8 cellular contexts compared by ENCODE assay signal in genomic region chr1:160997323-160998038, GRCh38. TPM values are rescaled to one million over a fixed set of nuclear protein-coding genes. Genes with fewer than 3 reads are reported as not detected.
A peak's percentile ranks its signal among the peaks of the same experiment; 100 is the strongest.
DNase-seq lines count a peak whose midpoint lies in the region; FAIRE-seq and TF ChIP-seq lines count a peak whose summit lies in the region.

No MANE protein-coding gene starts in this region.

- H3K18ac ChIP-seq in neuronal stem cell (ENCODE audit: low read length): no peak overlapping the region

- H4K8ac ChIP-seq in neuronal stem cell (ENCODE audit: low read depth, low read length): no peak overlapping the region

- no CpG with 5 or more reads among the region's 1 CpG for WGBS in neuronal stem cell (ENCODE audit: extremely low coverage in 2 of 2, insufficient read length in 2 of 2, insufficient replicate concordance in 1 of 2), 2 donors

- H3K79me2 ChIP-seq in OCI-LY3 (ENCODE audit: low read length): no peaks in the 10 kb centered on the region

- peak; percentile 56 for DNase-seq in AG10803 (ENCODE audit: low read depth)
- DNase-seq in GM19239 (ENCODE audit: insufficient read length, low spot score): peak; percentile 46
- peak; percentile 13 for DNase-seq in activated T-helper 9 cell treated with anti-CD3 and anti-CD28 coated beads, Interleukin-2, amount 50 U/mL, for 16 hours (ENCODE audit: low read depth)
- DNase-seq in fibroblast of the conjunctiva (ENCODE audit: low read depth): peak; percentile 37
- no peak for DNase-seq in neuronal stem cell (ENCODE audit: low spot score)
- DNase-seq in uterus: peak; percentile 27 to 58
- no peak for DNase-seq in occipital lobe (lab: John Stamatoyannopoulos, UW)

- no peak overlapping the region for H2BK5ac ChIP-seq in neuronal stem cell (ENCODE audit: low read length)

- no peak overlapping the region for H3K9ac ChIP-seq in OCI-LY3 (ENCODE audit: low read length)
- H3K9ac ChIP-seq in neuronal stem cell (ENCODE audit: low read depth, low read length, poor library complexity): no peak overlapping the region

- H2BK12ac ChIP-seq in neuronal stem cell (ENCODE audit: low read length): no peak overlapping the region

- no peak overlapping the region for H3K4ac ChIP-seq in neuronal stem cell (ENCODE audit: low read length)

- no peak overlapping the region for H2BK120ac ChIP-seq in neuronal stem cell (ENCODE audit: low read depth, low read length)

- no peak overlapping the region for H3K23ac ChIP-seq in neuronal stem cell (ENCODE audit: low read depth, low read length, poor library complexity)

- peaks cover 6% of the 10 kb centered on the region for H3K27me3 ChIP-seq in OCI-LY3 (ENCODE audit: low read depth, low read length)
- no peaks in the 10 kb centered on the region for H3K27me3 ChIP-seq in neuronal stem cell (ENCODE audit: control insufficient read depth in 3 of 3, insufficient read depth in 3 of 3, low read depth in 1 of 3, low read length in 3 of 3)
- H3K27me3 ChIP-seq in uterus: no peaks in the 10 kb centered on the region

- H3K14ac ChIP-seq in neuronal stem cell (ENCODE audit: low read length): no peak overlapping the region

- intact Hi-C loops in uterus (cut with DNase I; ENCODE audit: low total_unique reads): no loop called here

- no peak overlapping the region for H2AK5ac ChIP-seq in neuronal stem cell (ENCODE audit: low read depth, low read length)

- H3K4me1 ChIP-seq in OCI-LY3 (ENCODE audit: low read length): peaks cover 10% of the 10 kb centered on the region; the same call in 1 of the 2 replicates
- H3K4me1 ChIP-seq in neuronal stem cell (ENCODE audit: control insufficient read depth in 2 of 2, insufficient read depth in 1 of 2, low read depth in 1 of 2, low read length in 2 of 2): no peaks in the 10 kb centered on the region
- no peaks in the 10 kb centered on the region for H3K4me1 ChIP-seq in uterus

- TF ChIP-seq CTCF in AG10803 (conservative IDR thresholded peaks at IDR 0.05; ENCODE audit: low read length) (peak; percentile 66), OCI-LY3 (IDR thresholded peaks at IDR 0.05; ENCODE audit: low read depth, low read length) (peak; percentile 74), uterus (IDR thresholded peaks at IDR 0.05) (peak in 3 of 4 experiments; percentile 21 to 59 (median 21))

- H3K79me1 ChIP-seq in neuronal stem cell (ENCODE audit: low read depth, low read length): no peaks in the 10 kb centered on the region

- H3K27ac ChIP-seq in OCI-LY3 (ENCODE audit: low read length) (no peak overlapping the region), neuronal stem cell (replicated peaks; ENCODE audit: low read length) (no peak overlapping the region), uterus (peak overlapping the region; percentile 37 to 45)

- no peak overlapping the region for H2BK15ac ChIP-seq in neuronal stem cell (ENCODE audit: low read length)

- H4K91ac ChIP-seq in neuronal stem cell (ENCODE audit: low read depth, low read length, poor library complexity): no peak overlapping the region

- no peak overlapping the region for H3K4me3 ChIP-seq in AG10803 (ENCODE audit: low read length)
- H3K4me3 ChIP-seq in OCI-LY3 (ENCODE audit: low read length): no peak overlapping the region
- no peak overlapping the region for H3K4me3 ChIP-seq in neuronal stem cell (ENCODE audit: low read length in 2 of 2)
- H3K4me3 ChIP-seq in uterus: no peak overlapping the region

- no peaks in the 10 kb centered on the region for H3K9me3 ChIP-seq in OCI-LY3 (ENCODE audit: insufficient read depth, low read length)
- no peaks in the 10 kb centered on the region for H3K9me3 ChIP-seq in neuronal stem cell (replicated peaks in 1 of 2; ENCODE audit: control insufficient read depth in 2 of 2, insufficient read depth in 1 of 2, low read depth in 1 of 2, low read length in 2 of 2)
- H3K9me3 ChIP-seq in uterus: no peaks in the 10 kb centered on the region

- no peaks in the 10 kb centered on the region for H3K36me3 ChIP-seq in OCI-LY3 (replicated peaks; ENCODE audit: low read depth, low read length)
- H3K36me3 ChIP-seq in neuronal stem cell (replicated peaks in 1 of 2; ENCODE audit: control insufficient read depth in 2 of 2, insufficient read depth in 2 of 2, low read length in 2 of 2): peaks cover 0 to 29% of the 10 kb centered on the region in 2 donors
- no peaks in the 10 kb centered on the region for H3K36me3 ChIP-seq in uterus

- TF ChIP-seq POLR2A in uterus (IDR thresholded peaks at IDR 0.05): no peak

- peak; percentile 81 for FAIRE-seq in GM19239 (lab: Jason Lieb, UNC)

- H4K20me1 ChIP-seq in OCI-LY3 (ENCODE audit: insufficient read depth, low read length): no peaks in the 10 kb centered on the region

- H2AFZ ChIP-seq in OCI-LY3 (ENCODE audit: low read depth, low read length): peak overlapping the region; percentile 7
- H2AFZ ChIP-seq in neuronal stem cell (ENCODE audit: low read length): peak overlapping the region; percentile 50

- H3K4me2 ChIP-seq in OCI-LY3 (ENCODE audit: low read length): no peak overlapping the region
- no peak overlapping the region for H3K4me2 ChIP-seq in neuronal stem cell (ENCODE audit: insufficient read depth, low read length, poor library complexity, severe bottlenecking)

RNA-seq across cellular contexts. Expression of gene F11R, which starts 23.5 kb away (rescaled TPM):
- polyA plus RNA-seq in neuronal stem cell (2013, experiment 1 of 2): 15.6 TPM
- 16.1 TPM for polyA plus RNA-seq in neuronal stem cell (2013, experiment 2 of 2)
- total RNA-seq in uterus: 10 to 100 TPM; 22.6 to 45.3 (median 26.6) TPM
- 10.9 TPM for total RNA-seq in occipital lobe

RNA-seq across cellular contexts. Expression of gene TSTD1, which starts 41.3 kb away (rescaled TPM):
- polyA plus RNA-seq in neuronal stem cell (2013, experiment 1 of 2): 49.5 TPM
- 50.2 TPM for polyA plus RNA-seq in neuronal stem cell (2013, experiment 2 of 2)
- 10 to 100 TPM in 1 of 4 donors, 1 to 10 TPM in 1, not detected in 2; 5.6 to 20.3 TPM for total RNA-seq in uterus
- 42.6 TPM for total RNA-seq in occipital lobe

RNA-seq across cellular contexts. Expression of gene ITLN2, which starts 42.9 kb away (rescaled TPM):
- not detected for polyA plus RNA-seq in neuronal stem cell (2013, experiment 1 of 2)
- polyA plus RNA-seq in neuronal stem cell (2013, experiment 2 of 2): not detected
- not detected for total RNA-seq in uterus
- not detected for total RNA-seq in occipital lobe

RNA-seq across cellular contexts. Expression of gene USF1, which starts 48.3 kb away (rescaled TPM):
- polyA plus RNA-seq in neuronal stem cell (2013, experiment 1 of 2): 37.4 TPM
- polyA plus RNA-seq in neuronal stem cell (2013, experiment 2 of 2): 35.9 TPM
- 10 to 100 TPM; 20.7 to 71.8 (median 44.2) TPM for total RNA-seq in uterus
- total RNA-seq in occipital lobe: 131 TPM

Comparison
In these comparisons a context has a peak if more than half of its experiments do, and no peak if none do; other contexts are left out.
1. DNase-seq: peak in AG10803 (single experiment), GM19239 (single experiment), activated T-helper 9 cell treated with anti-CD3 and anti-CD28 coated beads, Interleukin-2, amount 50 U/mL, for 16 hours (single experiment), fibroblast of the conjunctiva (single experiment) and uterus (2 of 2); none in neuronal stem cell (single experiment) and occipital lobe (single experiment).
2. CTCF ChIP-seq: peak in every context shown above with its lines; median percentile 74 in OCI-LY3; 66 in AG10803; 21 in uterus.
3. H3K27ac ChIP-seq: peak in uterus (2 of 2); none in OCI-LY3 (single experiment) and neuronal stem cell (single experiment).